ENCODE assay signal across 16 cellular contexts in genomic region chr1:8256321-8256720, GRCh38.
DNase-seq lines count a peak whose midpoint lies in the region; FAIRE-seq and TF ChIP-seq lines count a peak whose summit lies in the region.
"Had no signal": no experiment of that assay in that cellular context is flagged by ENCODE, and none has a peak within 500 bp of the region (broad histone marks: within the 10 kb centered on the region; RNA-seq: fewer than 3 reads in every experiment).

No MANE protein-coding gene starts in this region.

- POLR2A ChIA-PET in MCF 10A (lab: Yijun Ruan, JAX), result no interaction called here

- intact Hi-C loops in MCF 10A (cut with micrococcal nuclease) (no loop called here), mammary epithelial cell (cut with micrococcal nuclease) (no loop called here)

- H3K36me3 ChIP-seq in mammary epithelial cell (ENCODE audit: insufficient read depth, low read length), result no peaks in the 10 kb centered on the region
- no peaks in the 10 kb centered on the region for H3K36me3 ChIP-seq in astrocyte (ENCODE audit: insufficient read depth, low read length)
- no peaks in the 10 kb centered on the region for H3K36me3 ChIP-seq in liver (ENCODE audit: control insufficient read depth in 4 of 4, insufficient read depth in 3 of 4, low read depth in 1 of 4, low read length in 3 of 4)
- H3K36me3 ChIP-seq: BLaER1 treated with 17β-estradiol and CSF1 and Interleukin-3, amounts not matched to agents 10 nM and 100 nM had no signal

- peaks cover 32% of the 10 kb centered on the region for H3K4me1 Mint-ChIP-seq in MCF 10A (ENCODE audit: insufficient read depth, unreplicated experiment)
- H3K4me1 Mint-ChIP-seq in astrocyte (ENCODE audit: low read depth, unreplicated experiment), result peaks cover 11% of the 10 kb centered on the region

- no peaks in the 10 kb centered on the region for H3K27me3 Mint-ChIP-seq in MCF 10A (ENCODE audit: insufficient read depth, unreplicated experiment)
- H3K27me3 Mint-ChIP-seq in astrocyte (ENCODE audit: low read depth, unreplicated experiment), result no peaks in the 10 kb centered on the region

- TF ChIP-seq RAD21 in liver (IDR thresholded peaks at IDR 0.05), result no peak

- no peaks in the 10 kb centered on the region for H3K79me2 ChIP-seq in mammary epithelial cell (ENCODE audit: insufficient read depth, low read length)
- no peaks in the 10 kb centered on the region for H3K79me2 ChIP-seq in astrocyte (ENCODE audit: insufficient read depth, low read length)

- in situ Hi-C loops in mammary epithelial cell (cut with MboI; ENCODE audit: low sequenced_read_pairs in 2 of 2), result no loop called here

- no peak overlapping the region for H2AFZ ChIP-seq in mammary epithelial cell (ENCODE audit: low read depth, low read length)
- no peak overlapping the region for H2AFZ ChIP-seq in astrocyte (ENCODE audit: low read depth, low read length)

- TF ChIP-seq CTCF in MCF 10A (IDR thresholded peaks at IDR 0.05; ENCODE audit: unreplicated experiment) (no peak), mammary epithelial cell (conservative IDR thresholded peaks at IDR 0.05 in 1 of 2, IDR thresholded peaks at IDR 0.05 in 1 of 2; ENCODE audit: extremely low read depth in 1 of 2, insufficient read depth in 1 of 2, low read depth in 1 of 2, low read length in 2 of 2) (no peak), astrocyte (IDR thresholded peaks at IDR 0.05; ENCODE audit: insufficient read depth, low read depth, low read length) (no peak), liver (IDR thresholded peaks at IDR 0.05; ENCODE audit: low read depth, low read length, missing input control) (no peak)

- H3K9ac ChIP-seq in mammary epithelial cell (ENCODE audit: insufficient read depth, low read length) (no peak overlapping the region), astrocyte (ENCODE audit: low read length) (no peak overlapping the region), liver (ENCODE audit: low read depth in 1 of 2, low read length in 2 of 2) (peak overlapping the region in 1 of 2 donors; percentile 42)
- H3K9ac ChIP-seq: BLaER1 treated with 17β-estradiol and CSF1 and Interleukin-3, amounts not matched to agents 10 nM and 100 nM had no signal

- H3K27ac Mint-ChIP-seq in MCF 10A (ENCODE audit: low read depth, unreplicated experiment) (no peak overlapping the region), astrocyte (ENCODE audit: unreplicated experiment) (peak overlapping the region; percentile 64)
- H3K27ac Mint-ChIP-seq: CD4-positive, alpha-beta memory T cell had no signal

- BruUV-seq in MCF 10A (replicated peaks; lab: Mats Ljungman, UMichigan), result no TSS peak
- no TSS peak for BruUV-seq in mammary epithelial cell (replicated peaks; lab: Mats Ljungman, UMichigan)

- FAIRE-seq in astrocyte (lab: Jason Lieb, UNC), result no peak
- FAIRE-seq: D721Med had no signal

- dilution Hi-C loops in mammary epithelial cell (cut with HindIII; ENCODE audit: low sequenced_read_pairs), result loop anchor here (5.0 kb wide), 1 partner anchor 94 kb away; no protein-coding TSS in a partner anchor

- DNase-seq in MCF 10A (ENCODE audit: unreplicated experiment) (no peak), mammary epithelial cell (no peak), astrocyte (ENCODE audit: low read depth) (no peak), GM19238 (ENCODE audit: insufficient read length, low spot score) (no peak), C1 segment of cervical spinal cord (lab: John Stamatoyannopoulos, UW) (no peak), NCI-H2196 (lab: John Stamatoyannopoulos, UW; ENCODE audit: unreplicated experiment) (no peak), LoVo (ENCODE audit: low spot score) (no peak)
- DNase-seq: CD4-positive, alpha-beta memory T cell; DND-41; GF-D8; HCEC 1CT had no signal

- H3K27ac ChIP-seq in mammary epithelial cell (ENCODE audit: insufficient read depth, low read depth, low read length), result no peak overlapping the region
- no peak overlapping the region for H3K27ac ChIP-seq in astrocyte (ENCODE audit: low read depth, low read length)
- H3K27ac ChIP-seq in liver (ENCODE audit: low read depth in 1 of 2, low read length in 2 of 2), result peak overlapping the region; percentile 77 to 89
- H3K27ac ChIP-seq: 22Rv1; BLaER1 treated with 17β-estradiol and CSF1 and Interleukin-3, amounts not matched to agents 10 nM and 100 nM; HL-60 had no signal

- 96% methylated on average over 7 of the region's 7 CpGs for WGBS in mammary epithelial cell (ENCODE audit: low coverage, missing lambda C conversion rate)
- 96% methylated on average over 7 of the region's 7 CpGs for WGBS in liver

- H3K4me1 ChIP-seq in mammary epithelial cell (ENCODE audit: insufficient read depth, low read length) (peaks cover 30% of the 10 kb centered on the region), astrocyte (ENCODE audit: insufficient read depth, low read length) (peaks cover 15% of the 10 kb centered on the region), liver (ENCODE audit: control insufficient read depth in 4 of 4, insufficient read depth in 4 of 4, low read length in 3 of 4) (peaks cover 2 to 38% (median 27%) of the 10 kb centered on the region in 4 donors)
- H3K4me1 ChIP-seq: BLaER1 treated with 17β-estradiol and CSF1 and Interleukin-3, amounts not matched to agents 10 nM and 100 nM had no signal

- CTCF ChIA-PET in MCF 10A (lab: Yijun Ruan, JAX) (interaction anchor here (0.6 kb wide), 1 partner anchor 18 kb away, joined by 3 read pairs; no protein-coding TSS in a partner anchor), mammary epithelial cell (lab: Charles Lee; ENCODE audit: low non-redundant PET) (no interaction called here)

- H3K27me3 ChIP-seq in mammary epithelial cell (ENCODE audit: insufficient read depth, low read length) (no peaks in the 10 kb centered on the region), astrocyte (ENCODE audit: insufficient read depth, low read length) (no peaks in the 10 kb centered on the region), liver (ENCODE audit: control insufficient read depth in 4 of 4, insufficient read depth in 4 of 4, low read length in 3 of 4) (no peaks in the 10 kb centered on the region)
- H3K27me3 ChIP-seq: BLaER1 treated with 17β-estradiol and CSF1 and Interleukin-3, amounts not matched to agents 10 nM and 100 nM had no signal

- H3K4me3 ChIP-seq in mammary epithelial cell (replicated peaks in 1 of 3; ENCODE audit: insufficient read depth in 1 of 3, low read depth in 2 of 3, low read length in 3 of 3), result no peak overlapping the region
- H3K4me3 ChIP-seq in astrocyte (ENCODE audit: insufficient read depth, low read depth, low read length), result no peak overlapping the region
- no peak overlapping the region for H3K4me3 ChIP-seq in liver (ENCODE audit: low read depth in 1 of 3, low read length in 3 of 3)
- H3K4me3 ChIP-seq: BLaER1 treated with 17β-estradiol and CSF1 and Interleukin-3, amounts not matched to agents 10 nM and 100 nM had no signal

- H3K9me3 Mint-ChIP-seq in MCF 10A (ENCODE audit: unreplicated experiment) (no peaks in the 10 kb centered on the region), astrocyte (ENCODE audit: unreplicated experiment) (peaks cover 2% of the 10 kb centered on the region)
- H3K9me3 Mint-ChIP-seq: CD4-positive, alpha-beta memory T cell had no signal

- H3K9me3 ChIP-seq in mammary epithelial cell (replicated peaks; ENCODE audit: insufficient read depth, low read length) (no peaks in the 10 kb centered on the region), astrocyte (ENCODE audit: insufficient read depth, low read depth, low read length) (no peaks in the 10 kb centered on the region), liver (ENCODE audit: control insufficient read depth in 4 of 4, low read length in 3 of 4) (no peaks in the 10 kb centered on the region)
- H3K9me3 ChIP-seq: BLaER1 treated with 17β-estradiol and CSF1 and Interleukin-3, amounts not matched to agents 10 nM and 100 nM had no signal

- no peak overlapping the region for H3K4me2 ChIP-seq in mammary epithelial cell (ENCODE audit: insufficient read depth, low read depth, low read length)
- H3K4me2 ChIP-seq in astrocyte (ENCODE audit: low read length), result no peak overlapping the region
- H3K4me2 ChIP-seq: BLaER1 treated with 17β-estradiol and CSF1 and Interleukin-3, amounts not matched to agents 10 nM and 100 nM had no signal

- peak overlapping the region; percentile 47 for H3K4me3 Mint-ChIP-seq in MCF 10A (ENCODE audit: unreplicated experiment)
- H3K4me3 Mint-ChIP-seq in astrocyte (ENCODE audit: unreplicated experiment), result no peak overlapping the region
- H3K4me3 Mint-ChIP-seq: CD4-positive, alpha-beta memory T cell had no signal

- H4K20me1 ChIP-seq in mammary epithelial cell (ENCODE audit: insufficient read depth, low read length), result no peaks in the 10 kb centered on the region
- H4K20me1 ChIP-seq in astrocyte (ENCODE audit: insufficient read depth, low read length), result no peaks in the 10 kb centered on the region
- H4K20me1 ChIP-seq: BLaER1 treated with 17β-estradiol and CSF1 and Interleukin-3, amounts not matched to agents 10 nM and 100 nM had no signal

- H3K36me3 Mint-ChIP-seq in MCF 10A (ENCODE audit: insufficient read depth, unreplicated experiment) (no peaks in the 10 kb centered on the region), astrocyte (ENCODE audit: low read depth, unreplicated experiment) (no peaks in the 10 kb centered on the region)
- H3K36me3 Mint-ChIP-seq: CD4-positive, alpha-beta memory T cell had no signal

TF ChIP-seq in liver, 16 proteins besides CTCF, POLR2A, EP300 and RAD21:
- TF ChIP-seq GABPA (IDR thresholded peaks at IDR 0.05 in 1 of 2, conservative IDR thresholded peaks at IDR 0.05 in 1 of 2) (no peak), FOXA1 (IDR thresholded peaks at IDR 0.05) (no peak), EGR1 (IDR thresholded peaks at IDR 0.05; ENCODE audit: low read depth in 2 of 2) (no peak), HNF4G (IDR thresholded peaks at IDR 0.05) (no peak), FOXA2 (IDR thresholded peaks at IDR 0.05) (no peak)
TF ChIP-seq in liver: peak in this region for 0.

Comparison
In these comparisons a context has a peak if more than half of its experiments do, and no peak if none do; other contexts are left out.
1. H3K27ac ChIP-seq: peak in liver (2 of 2); none in mammary epithelial cell (single experiment) and astrocyte (single experiment).